8 cellular contexts compared by ENCODE assay signal in genomic region chr15:84631706-84632272, GRCh38. TPM values are rescaled to one million over a fixed set of nuclear protein-coding genes. Genes with fewer than 3 reads are reported as not detected.
A peak's percentile ranks its signal among the peaks of the same experiment; 100 is the strongest.
DNase-seq lines count a peak whose midpoint lies in the region; ATAC-seq and TF ChIP-seq lines count a peak whose summit lies in the region.

No MANE protein-coding gene starts in this region.

- TF ChIP-seq CTCF in GM06990 (IDR thresholded peaks at IDR 0.05; ENCODE audit: insufficient read depth, low read length, poor library complexity, severe bottlenecking) (no peak), RWPE2 (IDR thresholded peaks at IDR 0.05; ENCODE audit: poor library complexity, severe bottlenecking) (no peak), epithelial cell of esophagus (IDR thresholded peaks at IDR 0.05; ENCODE audit: insufficient read depth, low read depth, low read length, missing control alignments) (no peak), progenitor cell of endocrine pancreas (IDR thresholded peaks at IDR 0.05; ENCODE audit: unreplicated experiment) (no peak)

- peaks cover 8% of the 10 kb centered on the region for H3K27me3 Mint-ChIP-seq in progenitor cell of endocrine pancreas

- peaks cover 9% of the 10 kb centered on the region for H3K4me1 ChIP-seq in RWPE2 (ENCODE audit: insufficient read depth, poor library complexity, severe bottlenecking)

- peaks cover 8% of the 10 kb centered on the region for H3K36me3 Mint-ChIP-seq in progenitor cell of endocrine pancreas (ENCODE audit: insufficient read depth)

- peak overlapping the region; percentile 96 for H3K27ac Mint-ChIP-seq in progenitor cell of endocrine pancreas

- peaks cover 22% of the 10 kb centered on the region for H3K4me1 Mint-ChIP-seq in progenitor cell of endocrine pancreas (ENCODE audit: low read depth)

- H3K27me3 ChIP-seq in GM06990 (replicated peaks; ENCODE audit: control insufficient read depth, insufficient read depth, low read length) (no peaks in the 10 kb centered on the region), RWPE2 (ENCODE audit: insufficient read depth, poor library complexity, severe bottlenecking) (no peaks in the 10 kb centered on the region)

- no peak for TF ChIP-seq POLR2A in erythroblast (IDR thresholded peaks at IDR 0.05; ENCODE audit: low read length)

- H3K4me3 ChIP-seq in GM06990 (replicated peaks; ENCODE audit: low read depth, low read length) (peak overlapping the region; percentile 78), RWPE2 (ENCODE audit: severe bottlenecking) (peak overlapping the region; percentile 49), epithelial cell of esophagus (ENCODE audit: low read length) (peak overlapping the region; percentile 90)

- no peak for ATAC-seq in RWPE2 (ENCODE audit: low read depth)
- no peak for ATAC-seq in GM18861 (IDR thresholded peaks at IDR 0.05; ENCODE audit: unreplicated experiment)

- no peaks in the 10 kb centered on the region for H3K9me3 Mint-ChIP-seq in progenitor cell of endocrine pancreas (ENCODE audit: low read depth)

- H3K9me3 ChIP-seq in RWPE2 (ENCODE audit: severe bottlenecking) = no peaks in the 10 kb centered on the region

- DNase-seq in GM06990 (ENCODE audit: extremely low read depth, insufficient read length) (no peak), RWPE2 (ENCODE audit: low spot score) (no peak), epithelial cell of esophagus (ENCODE audit: low read depth) (no peak), progenitor cell of endocrine pancreas (ENCODE audit: low spot score, unreplicated experiment) (no peak), amygdala (lab: John Stamatoyannopoulos, UW) (no peak), NCI-H1417 (lab: John Stamatoyannopoulos, UW) (no peak), erythroblast (lab: John Stamatoyannopoulos, UW) (no peak)

- H3K4me3 Mint-ChIP-seq in progenitor cell of endocrine pancreas (ENCODE audit: low read depth) = peak overlapping the region; percentile 95

- H3K27ac ChIP-seq in RWPE2 (ENCODE audit: poor library complexity, severe bottlenecking) = peak overlapping the region; percentile 55

- no peaks in the 10 kb centered on the region; the same call in 1 of the 2 replicates for H3K36me3 ChIP-seq in GM06990 (ENCODE audit: control insufficient read depth, insufficient read depth, low read length)
- peaks cover 19% of the 10 kb centered on the region for H3K36me3 ChIP-seq in RWPE2 (ENCODE audit: low read depth)

RNA-seq across cellular contexts. Expression of gene WDR73, which starts 22.3 kb away (rescaled TPM):
- total RNA-seq in progenitor cell of endocrine pancreas = 65.7 and 69.8 TPM in 2 replicates

RNA-seq across cellular contexts. Expression of gene NMB, which starts 26.2 kb away (rescaled TPM):
- 4.9 and 6.1 TPM in 2 replicates for total RNA-seq in progenitor cell of endocrine pancreas

RNA-seq across cellular contexts. Expression of gene ZSCAN2, which starts 31.0 kb away (rescaled TPM):
- 44.6 and 46.7 TPM in 2 replicates for total RNA-seq in progenitor cell of endocrine pancreas
